ENCODE assay signal across 20 cellular contexts in genomic region chr12:9587903-9588600, GRCh38. TPM values are rescaled to one million over a fixed set of nuclear protein-coding genes. Genes with fewer than 3 reads are reported as not detected.
DNase-seq lines count a peak whose midpoint lies in the region; ATAC-seq and TF ChIP-seq lines count a peak whose summit lies in the region.
"Had no signal": no experiment of that assay in that cellular context is flagged by ENCODE, and none has a peak within 500 bp of the region (broad histone marks: within the 10 kb centered on the region; RNA-seq: fewer than 3 reads in every experiment).

No MANE protein-coding gene starts in this region.

- no peaks in the 10 kb centered on the region for H3K9me3 Mint-ChIP-seq in natural killer cell
- H3K9me3 Mint-ChIP-seq: CD8-positive, alpha-beta T cell; HFFc6 had no signal

- H3K27me3 ChIP-seq in testis = no peaks in the 10 kb centered on the region
- H3K27me3 ChIP-seq: BLaER1 treated with 17β-estradiol and CSF1 and Interleukin-3, amounts not matched to agents 10 nM and 100 nM had no signal

- no peak overlapping the region for H3K27ac Mint-ChIP-seq in natural killer cell
- H3K27ac Mint-ChIP-seq: B cell; CD8-positive, alpha-beta T cell; HFFc6 had no signal

- ATAC-seq in natural killer cell = no peak
- no peak for ATAC-seq in GM19455 (IDR thresholded peaks at IDR 0.05; ENCODE audit: unreplicated experiment)
- ATAC-seq: CD8-positive, alpha-beta T cell; HCT116 had no signal

- peak overlapping the region; percentile 31 to 40 for H3K27ac ChIP-seq in testis
- H3K27ac ChIP-seq: 22Rv1; BLaER1 treated with 17β-estradiol and CSF1 and Interleukin-3, amounts not matched to agents 10 nM and 100 nM had no signal

- H3K36me3 Mint-ChIP-seq in natural killer cell = peaks cover under 1% of the 10 kb centered on the region
- H3K36me3 Mint-ChIP-seq: CD8-positive, alpha-beta T cell had no signal

- DNase-seq in DMS53 (lab: John Stamatoyannopoulos, UW) (peak; percentile 50), DMS53 treated with DMSO at 0.1 percent for 48 hours (lab: John Stamatoyannopoulos, UW; ENCODE audit: unreplicated experiment) (no peak), kidney tubule cell (ENCODE audit: low spot score) (peak; percentile 1), skeletal muscle cell (ENCODE audit: low read depth) (peak; percentile 4), testis (no peak), KG1 (lab: John Stamatoyannopoulos, UW) (no peak), natural killer cell (no peak)
- DNase-seq: Calu3; CD8-positive, alpha-beta T cell; GDM1; GOT3; H7; HFFc6 had no signal

- intact Hi-C loops in testis (cut with DNase I; ENCODE audit: low total_unique reads) (no loop called here), natural killer cell (cut with micrococcal nuclease) (no loop called here)

- no peaks in the 10 kb centered on the region for H3K4me1 ChIP-seq in testis
- H3K4me1 ChIP-seq: BLaER1 treated with 17β-estradiol and CSF1 and Interleukin-3, amounts not matched to agents 10 nM and 100 nM had no signal

- TF ChIP-seq POLR2A in testis (IDR thresholded peaks at IDR 0.05) = no peak

- H3K4me3 Mint-ChIP-seq in natural killer cell = no peak overlapping the region
- H3K4me3 Mint-ChIP-seq: B cell; CD8-positive, alpha-beta T cell; HFFc6 had no signal

- peaks cover 11 to 12% of the 10 kb centered on the region in 2 donors for H3K4me1 Mint-ChIP-seq in natural killer cell
- H3K4me1 Mint-ChIP-seq: B cell had no signal

- no peaks in the 10 kb centered on the region for H3K36me3 ChIP-seq in testis (ENCODE audit: low read depth, missing control alignments)
- H3K36me3 ChIP-seq: BLaER1 treated with 17β-estradiol and CSF1 and Interleukin-3, amounts not matched to agents 10 nM and 100 nM had no signal

- H3K27me3 Mint-ChIP-seq in natural killer cell (ENCODE audit: low read depth in 2 of 2) = no peaks in the 10 kb centered on the region
- H3K27me3 Mint-ChIP-seq: B cell had no signal

- 89 to 92% methylated on average over 4 of the region's 4 CpGs for WGBS in testis, 2 donors

- TF ChIP-seq CTCF in testis (IDR thresholded peaks at IDR 0.05) (no peak), natural killer cell (IDR thresholded peaks at IDR 0.05) (no peak)

- H3K9me3 ChIP-seq in testis = no peaks in the 10 kb centered on the region

- H3K4me3 ChIP-seq in skeletal muscle cell (ENCODE audit: low read depth, low read length) (no peak overlapping the region), testis (no peak overlapping the region)
- H3K4me3 ChIP-seq: BLaER1 treated with 17β-estradiol and CSF1 and Interleukin-3, amounts not matched to agents 10 nM and 100 nM had no signal

RNA-seq across cellular contexts. Expression of gene KLRB1, which starts 19.7 kb away (rescaled TPM):
- total RNA-seq in testis = under 1 TPM in 1 of 2 donors, not detected in 1; 0.25 TPM
- polyA plus RNA-seq in testis (ENCODE audit: insufficient read depth, low read depth, low replicate concordance) = 1.5 TPM
- 100 to 1,000 TPM; 194 to 310 (median 216) TPM for total RNA-seq in natural killer cell
- total RNA-seq: A673, B cell, Calu3, H7, HFFc6 had no signal
- polyA plus RNA-seq: AG04450 had no signal

Comparison
In these comparisons a context has a peak if more than half of its experiments do, and no peak if none do; other contexts are left out.
1. DNase-seq: peak in DMS53 (single experiment), kidney tubule cell (single experiment) and skeletal muscle cell (single experiment); none in DMS53 treated with DMSO at 0.1 percent for 48 hours (single experiment), testis (single experiment), KG1 (single experiment) and natural killer cell (single experiment).
2. RNA of gene KLRB1, which starts 19.7 kb away (total RNA-seq): 194 to 310 TPM in natural killer cell; 0.25 TPM in testis; every median in the first group is over 100 times any median in the second.